Comparison of ENCODE assay signal across 13 cellular contexts in the genomic region with DNA sequence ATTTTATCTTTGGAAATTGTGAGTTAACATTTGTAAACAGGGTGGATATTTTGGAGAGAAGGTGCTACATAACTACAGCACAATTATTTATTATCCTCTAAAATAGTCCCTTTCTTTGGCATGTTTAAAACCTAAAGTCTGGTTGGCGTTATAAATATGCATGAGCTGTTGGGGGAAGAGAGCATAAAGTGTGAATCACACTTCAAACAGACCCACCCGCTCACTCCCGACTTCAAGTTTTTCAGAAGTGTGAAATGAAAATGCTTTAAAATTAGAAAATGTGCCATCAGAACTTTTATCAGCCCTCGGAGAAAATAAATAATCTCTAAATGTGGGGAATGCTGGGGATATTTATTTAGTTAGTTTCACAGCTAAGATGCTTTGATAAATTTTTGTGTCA.
"Had no signal": no experiment of that assay in that cellular context is flagged by ENCODE, and none has a peak within 500 bp of the region (broad histone marks: within the 10 kb centered on the region; RNA-seq: fewer than 3 reads in every experiment).

No MANE protein-coding gene starts in this region.

- DNase-seq: colonic mucosa; cortex of kidney; effector memory CD4-positive, alpha-beta T cell; foreskin keratinocyte; heart left ventricle; hypothalamus; immature natural killer cell; left cardiac atrium; left lung; left ventricle myocardium superior; lower lobe of right lung; mesenchymal stem cell had no signal

- ATAC-seq: foreskin keratinocyte, gastroesophageal sphincter, heart left ventricle, left cardiac atrium, left lung, left ventricle myocardium superior, lower lobe of right lung had no signal
